2 cellular contexts compared by ENCODE assay signal in genomic region chr2:47198985-47199451, GRCh38.
TF ChIP-seq lines count a peak whose summit lies in the region.

No MANE protein-coding gene starts in this region.

TF ChIP-seq in A549, 52 proteins besides CTCF, POLR2A, EP300 and RAD21 (continued from another document):
- TF ChIP-seq GATA3 (IDR thresholded peaks at IDR 0.05; ENCODE audit: borderline replicate concordance), result peak; percentile 36; the same call in 1 of the 2 replicates
- TF ChIP-seq CHD2 (IDR thresholded peaks at IDR 0.05; ENCODE audit: low read length, partially characterized antibody), result no peak
- TF ChIP-seq MAX (IDR thresholded peaks at IDR 0.05), result peak; percentile 38; the same call in 1 of the 2 replicates
- no peak for TF ChIP-seq CHD4 (IDR thresholded peaks at IDR 0.05; ENCODE audit: borderline replicate concordance)
- TF ChIP-seq FOSL2 (IDR thresholded peaks at IDR 0.05), result peak; percentile 17; the same call in 1 of the 2 replicates
- TF ChIP-seq FOSL2 (CRISPR knock-in tag; IDR thresholded peaks at IDR 0.05), result peak; percentile 22; the same call in 1 of the 2 replicates

TF ChIP-seq in HCT116, 20 proteins besides CTCF, POLR2A, EP300 and RAD21 (continued from another document):
- TF ChIP-seq REST (IDR thresholded peaks at IDR 0.05; ENCODE audit: low read depth) (no peak), POLR2AphosphoS5 (IDR thresholded peaks at IDR 0.05; ENCODE audit: low read depth, low read length) (no peak), SP1 (IDR thresholded peaks at IDR 0.05; ENCODE audit: low read depth) (no peak), EZH2 (IDR thresholded peaks at IDR 0.05) (no peak), FOSL1 (IDR thresholded peaks at IDR 0.05; ENCODE audit: low read depth) (no peak), EZH2phosphoT487 (IDR thresholded peaks at IDR 0.05; ENCODE audit: borderline replicate concordance) (no peak), SRF (IDR thresholded peaks at IDR 0.05; ENCODE audit: low read depth) (no peak)
